34 cellular contexts compared by ENCODE assay signal in the genomic region with DNA sequence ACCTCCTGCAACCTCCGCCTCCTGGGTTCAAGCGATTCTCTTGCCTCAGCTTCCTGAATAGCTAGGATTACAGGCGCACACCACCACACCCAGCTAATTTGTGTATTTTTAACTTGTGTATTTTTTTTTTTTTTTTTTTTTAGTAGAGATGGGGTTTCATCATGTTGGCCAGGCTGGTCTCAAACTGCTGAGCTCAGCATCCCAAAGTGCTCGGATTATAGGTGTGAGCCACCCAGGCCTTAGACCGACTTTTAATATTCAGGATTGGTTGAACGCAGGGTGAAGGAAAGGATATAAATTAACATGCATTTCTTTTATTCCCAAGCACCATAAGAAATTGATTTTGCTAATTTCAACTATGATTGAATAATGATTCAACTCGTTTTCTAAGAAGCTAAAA.
"Had no signal": no experiment of that assay in that cellular context is flagged by ENCODE, and none has a peak within 500 bp of the region (broad histone marks: within the 10 kb centered on the region; RNA-seq: fewer than 3 reads in every experiment).

No MANE protein-coding gene starts in this region.

- H3K9me3 ChIP-seq: adrenal gland, ascending aorta, body of pancreas, breast epithelium had no signal

- H3K4me1 ChIP-seq: adrenal gland, ascending aorta, body of pancreas, breast epithelium had no signal

- FAIRE-seq: astrocyte, bronchial epithelial cell had no signal

- H3K27ac ChIP-seq: adrenal gland, ascending aorta, body of pancreas, brain microvascular endothelial cell, breast epithelium, cardiac muscle cell had no signal

- ATAC-seq: activated naive CD4-positive, alpha-beta T cell treated with anti-CD3 and anti-CD28 coated beads, Interleukin-2, amount 50 U/mL, for 72 hours; activated naive CD8-positive, alpha-beta T cell treated with anti-CD3 and anti-CD28 coated beads, Interleukin-2, amount 50 U/mL, for 24 hours; activated T-cell treated with anti-CD3 and anti-CD28 coated beads, Interleukin-2, amount 50 U/mL, for 4 hours; activated T-cell treated with anti-CD3 and anti-CD28 coated beads, Interleukin-2, amount 50 U/mL, for 72 hours; activated T-helper 17 cell treated with anti-CD3 and anti-CD28 coated beads, Interleukin-2, amount 50 U/mL, for 72 hours; body of pancreas had no signal

- DNase-seq: activated effector memory CD4-positive, alpha-beta T cell treated with anti-CD3 and anti-CD28 coated beads, Interleukin-2, amount 50 U/mL, for 16 hours; activated effector memory CD4-positive, alpha-beta T cell treated with Interleukin-2 at 50 U/mL for 16 hours; activated gamma-delta T cell; activated gamma-delta T cell treated with Interleukin-2 at 50 U/mL for 16 hours; activated naive CD4-positive, alpha-beta T cell; activated naive CD4-positive, alpha-beta T cell treated with anti-CD3 and anti-CD28 coated beads for 36 hours; activated naive CD4-positive, alpha-beta T cell treated with anti-CD3 and anti-CD28 coated beads, Interleukin-2, amount 10 ng/mL, durations not matched to agents 7 days and 5 days; activated naive CD4-positive, alpha-beta T cell treated with anti-CD3 and anti-CD28 coated beads, Interleukin-2, amount 50 U/mL, for 16 hours; activated naive CD4-positive, alpha-beta T cell treated with Interleukin-2 at 50 U/mL for 16 hours; activated naive CD8-positive, alpha-beta T cell treated with anti-CD3 and anti-CD28 coated beads for 36 hours; activated naive CD8-positive, alpha-beta T cell treated with anti-CD3 and anti-CD28 coated beads, Interleukin-2, amount 10 ng/mL, durations not matched to agents 7 days and 5 days; activated naive CD8-positive, alpha-beta T cell treated with anti-CD3 and anti-CD28 coated beads, Interleukin-2, amount 50 U/mL, for 24 hours; activated T-cell treated with anti-CD3 and anti-CD28 coated beads, Interleukin-2, amount 50 U/mL, for 1 hour; activated T-cell treated with anti-CD3 and anti-CD28 coated beads, Interleukin-2, amount 50 U/mL, for 24 hours; activated T-cell treated with anti-CD3 and anti-CD28 coated beads, Interleukin-2, amount 50 U/mL, for 4 hours; activated T-cell treated with anti-CD3 and anti-CD28 coated beads, Interleukin-2, amount 50 U/mL, for 48 hours; activated T-cell treated with anti-CD3 and anti-CD28 coated beads, Interleukin-2, amount 50 U/mL, for 72 hours; adrenal gland; amniotic stem cell; amygdala; anterior cingulate cortex; aorta; body of pancreas; brain microvascular endothelial cell; caudate nucleus; central memory CD4-positive, alpha-beta T cell; cerebellar nuclear complex had no signal

- H3K36me3 ChIP-seq: adrenal gland, ascending aorta, brain microvascular endothelial cell, cardiac muscle cell had no signal

- H3K27me3 ChIP-seq: adrenal gland, ascending aorta, brain microvascular endothelial cell, breast epithelium, cardiac muscle cell had no signal

- H3K4me3 ChIP-seq: adrenal gland, ascending aorta, body of pancreas, breast epithelium, cardiac muscle cell had no signal
